ENCODE assay signal across 24 cellular contexts in genomic region chr6:32669240-32669639, GRCh38. TPM values are rescaled to one million over a fixed set of nuclear protein-coding genes. Genes with fewer than 3 reads are reported as not detected.
A peak's percentile ranks its signal among the peaks of the same experiment; 100 is the strongest.
DNase-seq lines count a peak whose midpoint lies in the region; ATAC-seq, FAIRE-seq and TF ChIP-seq lines count a peak whose summit lies in the region.
"Had no signal": no experiment of that assay in that cellular context is flagged by ENCODE, and none has a peak within 500 bp of the region (broad histone marks: within the 10 kb centered on the region; RNA-seq: fewer than 3 reads in every experiment).

No MANE protein-coding gene starts in this region.

- peak; percentile 8 for FAIRE-seq in GM19239 (lab: Jason Lieb, UNC)
- FAIRE-seq: A549, H1 had no signal

- no peaks in the 10 kb centered on the region for H3K9me3 Mint-ChIP-seq in stimulated activated naive CD8-positive, alpha-beta T cell treated with anti-CD3 and anti-CD28 coated beads, Interleukin-15, Interleukin-2, amounts not matched to agents 100 ng/mL and 50 ng/mL, for 24 hours
- peaks cover 7 to 25% of the 10 kb centered on the region in 2 donors for H3K9me3 Mint-ChIP-seq in stimulated activated naive CD8-positive, alpha-beta T cell treated with anti-CD3 and anti-CD28 coated beads, Interleukin-15, amount 100 ng/mL, for 72 hours
- peaks cover 0 to 3% of the 10 kb centered on the region in 2 donors for H3K9me3 Mint-ChIP-seq in effector memory CD8-positive, alpha-beta T cell
- H3K9me3 Mint-ChIP-seq in MCF 10A (ENCODE audit: unreplicated experiment) = no peaks in the 10 kb centered on the region

- H3K4me3 Mint-ChIP-seq in stimulated activated naive CD8-positive, alpha-beta T cell treated with anti-CD3 and anti-CD28 coated beads, Interleukin-15, Interleukin-2, amounts not matched to agents 100 ng/mL and 50 ng/mL, for 24 hours = no peak overlapping the region
- no peak overlapping the region for H3K4me3 Mint-ChIP-seq in stimulated activated naive CD8-positive, alpha-beta T cell treated with anti-CD3 and anti-CD28 coated beads, Interleukin-15, amount 100 ng/mL, for 72 hours
- no peak overlapping the region for H3K4me3 Mint-ChIP-seq in effector memory CD8-positive, alpha-beta T cell
- H3K4me3 Mint-ChIP-seq in MCF 10A (ENCODE audit: unreplicated experiment) = no peak overlapping the region

- DNase-seq in stimulated activated naive CD8-positive, alpha-beta T cell treated with anti-CD3 and anti-CD28 coated beads, Interleukin-15, amount 100 ng/mL, for 72 hours = no peak
- DNase-seq in GM19239 (ENCODE audit: insufficient read length, low spot score) = no peak
- no peak for DNase-seq in effector memory CD8-positive, alpha-beta T cell
- DNase-seq in MCF 10A (ENCODE audit: unreplicated experiment) = no peak
- no peak for DNase-seq in HK-2 (ENCODE audit: unreplicated experiment)
- no peak for DNase-seq in activated CD4-positive, alpha-beta T cell treated with anti-CD3 and anti-CD28 coated beads, Interleukin-2, amount 50 U/mL, for 1 hour
- DNase-seq: AML-193; C1 segment of cervical spinal cord; CD8-positive, alpha-beta memory T cell; DMS79 treated with DMSO at 0.1 percent for 48 hours; HCEC 1CT; IMR-90; NCI-H1092 treated with DMSO at 0.1 percent for 48 hours; NCI-H1436; NCI-H187 treated with DMSO at 0.1 percent for 48 hours; NCI-H2107; NCI-H446; NCI-H524 treated with DMSO at 0.1 percent for 48 hours; NCI-H774; SJCRH30 had no signal

- CTCF ChIA-PET in MCF 10A (lab: Yijun Ruan, JAX) = interaction anchor here (1.5 kb wide), 1 partner anchor 199 kb away, joined by 3 read pairs; no protein-coding TSS in a partner anchor

- H3K27me3 Mint-ChIP-seq in stimulated activated naive CD8-positive, alpha-beta T cell treated with anti-CD3 and anti-CD28 coated beads, Interleukin-15, Interleukin-2, amounts not matched to agents 100 ng/mL and 50 ng/mL, for 24 hours = peaks cover 11% of the 10 kb centered on the region
- H3K27me3 Mint-ChIP-seq in stimulated activated naive CD8-positive, alpha-beta T cell treated with anti-CD3 and anti-CD28 coated beads, Interleukin-15, amount 100 ng/mL, for 72 hours = peaks cover 39% of the 10 kb centered on the region
- H3K27me3 Mint-ChIP-seq in effector memory CD8-positive, alpha-beta T cell = peaks cover 0 to 12% of the 10 kb centered on the region in 2 donors
- H3K27me3 Mint-ChIP-seq in MCF 10A (ENCODE audit: insufficient read depth, unreplicated experiment) = peaks cover 60% of the 10 kb centered on the region

- no TSS peak for BruUV-seq in MCF 10A (replicated peaks; lab: Mats Ljungman, UMichigan)

- intact Hi-C loops in MCF 10A (cut with micrococcal nuclease) = no loop called here

- no peak for ATAC-seq in stimulated activated naive CD8-positive, alpha-beta T cell treated with anti-CD3 and anti-CD28 coated beads, Interleukin-15, amount 100 ng/mL, for 72 hours
- ATAC-seq in effector memory CD8-positive, alpha-beta T cell (replicated peaks) = no peak
- ATAC-seq: A549, SK-N-SH treated with all-trans-retinoic acid at 6 μM for 48 hours had no signal

- POLR2A ChIA-PET in MCF 10A (lab: Yijun Ruan, JAX) = no interaction called here

- peaks cover 44% of the 10 kb centered on the region for H3K4me1 Mint-ChIP-seq in stimulated activated naive CD8-positive, alpha-beta T cell treated with anti-CD3 and anti-CD28 coated beads, Interleukin-15, Interleukin-2, amounts not matched to agents 100 ng/mL and 50 ng/mL, for 24 hours (ENCODE audit: low read depth)
- H3K4me1 Mint-ChIP-seq in stimulated activated naive CD8-positive, alpha-beta T cell treated with anti-CD3 and anti-CD28 coated beads, Interleukin-15, amount 100 ng/mL, for 72 hours = peaks cover 40% of the 10 kb centered on the region
- peaks cover 27 to 40% of the 10 kb centered on the region in 2 donors for H3K4me1 Mint-ChIP-seq in effector memory CD8-positive, alpha-beta T cell (ENCODE audit: low read depth in 2 of 2)
- no peaks in the 10 kb centered on the region for H3K4me1 Mint-ChIP-seq in MCF 10A (ENCODE audit: insufficient read depth, unreplicated experiment)

- no peaks in the 10 kb centered on the region for H3K36me3 Mint-ChIP-seq in stimulated activated naive CD8-positive, alpha-beta T cell treated with anti-CD3 and anti-CD28 coated beads, Interleukin-15, Interleukin-2, amounts not matched to agents 100 ng/mL and 50 ng/mL, for 24 hours (ENCODE audit: low read depth)
- peaks cover 22% of the 10 kb centered on the region for H3K36me3 Mint-ChIP-seq in effector memory CD8-positive, alpha-beta T cell (ENCODE audit: insufficient read depth)
- H3K36me3 Mint-ChIP-seq in MCF 10A (ENCODE audit: insufficient read depth, unreplicated experiment) = no peaks in the 10 kb centered on the region

- H3K27ac Mint-ChIP-seq in stimulated activated naive CD8-positive, alpha-beta T cell treated with anti-CD3 and anti-CD28 coated beads, Interleukin-15, Interleukin-2, amounts not matched to agents 100 ng/mL and 50 ng/mL, for 24 hours = peak overlapping the region; percentile 36
- no peak overlapping the region for H3K27ac Mint-ChIP-seq in stimulated activated naive CD8-positive, alpha-beta T cell treated with anti-CD3 and anti-CD28 coated beads, Interleukin-15, amount 100 ng/mL, for 72 hours
- peak overlapping the region; percentile 30 to 93 for H3K27ac Mint-ChIP-seq in effector memory CD8-positive, alpha-beta T cell
- no peak overlapping the region for H3K27ac Mint-ChIP-seq in MCF 10A (ENCODE audit: low read depth, unreplicated experiment)

- TF ChIP-seq CTCF in MCF 10A (IDR thresholded peaks at IDR 0.05; ENCODE audit: unreplicated experiment) = no peak

RNA-seq across cellular contexts. Expression of gene HLA-DQB1, which starts 2.8 kb away (rescaled TPM):
- total RNA-seq in MCF 10A (2022) = not detected in 2 replicates
- total RNA-seq: IMR-90, SJCRH30 had no signal

RNA-seq across cellular contexts. Expression of gene HLA-DQA1, which starts 32.0 kb away (rescaled TPM):
- total RNA-seq in MCF 10A (2022) = not detected in 2 replicates
- total RNA-seq: H1, IMR-90, SJCRH30 had no signal

Comparison
In these comparisons a context has a peak if more than half of its experiments do, and no peak if none do; other contexts are left out.
1. H3K27ac Mint-ChIP-seq: peak in stimulated activated naive CD8-positive, alpha-beta T cell treated with anti-CD3 and anti-CD28 coated beads, Interleukin-15, Interleukin-2, amounts not matched to agents 100 ng/mL and 50 ng/mL, for 24 hours (single experiment) and effector memory CD8-positive, alpha-beta T cell (2 of 2); none in stimulated activated naive CD8-positive, alpha-beta T cell treated with anti-CD3 and anti-CD28 coated beads, Interleukin-15, amount 100 ng/mL, for 72 hours (0 of 2) and MCF 10A (single experiment).